Comparison of ENCODE assay signal across 27 cellular contexts in the genomic region with DNA sequence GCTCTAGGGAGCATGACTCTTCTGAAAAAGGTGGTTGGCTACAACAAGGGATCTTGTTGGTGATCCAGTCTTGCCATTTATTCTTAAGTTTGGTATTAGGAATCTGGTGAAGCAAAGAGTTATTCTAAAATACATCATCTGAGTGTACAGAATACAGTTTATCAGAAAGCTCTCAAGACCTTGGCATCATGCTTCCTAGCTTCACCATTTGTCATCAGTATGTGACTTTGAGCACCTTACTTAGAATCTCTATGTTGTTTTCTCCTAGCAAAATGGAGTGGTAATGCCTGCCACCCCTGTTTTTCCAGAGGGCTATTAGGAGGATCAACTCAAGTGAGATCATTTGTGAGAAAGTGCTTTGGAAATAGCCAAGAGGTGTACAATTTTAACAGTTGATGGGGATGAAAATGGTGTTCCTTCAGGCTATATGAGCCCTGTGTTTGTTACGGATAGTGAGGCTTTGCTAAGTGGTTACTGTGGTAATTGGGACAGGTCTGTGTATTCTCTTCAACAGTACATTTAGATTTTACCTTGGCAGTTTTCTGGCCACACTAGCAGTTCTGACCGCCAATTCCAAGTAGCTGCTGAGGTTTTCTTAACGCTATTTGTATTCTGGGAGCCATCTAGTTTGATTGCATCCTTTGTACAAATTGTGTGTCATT.
"Had no signal": no experiment of that assay in that cellular context is flagged by ENCODE, and none has a peak within 500 bp of the region (broad histone marks: within the 10 kb centered on the region; RNA-seq: fewer than 3 reads in every experiment).

No MANE protein-coding gene starts in this region.

- H3K27me3 ChIP-seq: adrenal gland, ascending aorta, brain microvascular endothelial cell, dorsolateral prefrontal cortex, neutrophil, ovary, testis, upper lobe of left lung had no signal

- H3K27ac ChIP-seq: adrenal gland, ascending aorta, brain microvascular endothelial cell, dorsolateral prefrontal cortex, neutrophil, ovary, prostate gland, testis, upper lobe of left lung had no signal

- H3K4me3 ChIP-seq: adrenal gland, ascending aorta, dorsolateral prefrontal cortex, lung, ovary, prostate gland, testis, upper lobe of left lung had no signal

- H3K4me1 ChIP-seq: ascending aorta, prostate gland, upper lobe of left lung had no signal

- FAIRE-seq: colon, endothelial cell of umbilical vein, frontal cortex, keratinocyte had no signal

- H3K36me3 ChIP-seq: adrenal gland, ascending aorta, brain microvascular endothelial cell, neutrophil, ovary, prostate gland, upper lobe of left lung had no signal

- ATAC-seq: activated T-cell treated with anti-CD3 and anti-CD28 coated beads, Interleukin-2, amount 50 U/mL, for 4 hours; effector memory CD8-positive, alpha-beta T cell; esophagus mucosa; naive thymus-derived CD8-positive, alpha-beta T cell; stimulated activated naive B cell treated with anti-CD40 and anti-IgM and Interleukin-4, amounts not matched to agents 10 μg/mL and 1 μg/mL and 100 μg/mL, for 72 hours had no signal

- DNase-seq: activated B cell treated with CpG ODN at 0.5 μM for 24 hours; activated CD4-positive, alpha-beta T cell treated with anti-CD3 and anti-CD28 coated beads for 4 hours; activated CD4-positive, alpha-beta T cell treated with anti-CD3 and anti-CD28 coated beads, Interleukin-2, amount 50 U/mL, for 48 hours; activated CD8-positive, alpha-beta memory T cell treated with anti-CD3 and anti-CD28 coated beads, Interleukin-2, amount 50 U/mL, for 48 hours; activated naive CD4-positive, alpha-beta T cell; activated T-cell treated with anti-CD3 and anti-CD28 coated beads, Interleukin-2, amount 50 U/mL, for 4 hours; adrenal gland; brain microvascular endothelial cell; dorsolateral prefrontal cortex; effector memory CD8-positive, alpha-beta T cell; naive thymus-derived CD8-positive, alpha-beta T cell; ovary; stimulated activated CD4-positive, alpha-beta T cell treated with anti-CD3 and anti-CD28 coated beads, Interleukin-2, amount 100 ng/mL, for 48 hours; stimulated activated CD8-positive, alpha-beta memory T cell treated with anti-CD3 and anti-CD28 coated beads, Interleukin-4, amount 100 ng/mL, for 48 hours; stimulated activated naive B cell treated with anti-CD40 and anti-IgM and Interleukin-4, amounts not matched to agents 10 μg/mL and 1 μg/mL and 100 μg/mL, for 72 hours; T1000; testis; upper lobe of left lung had no signal

- H3K9me3 ChIP-seq: adrenal gland, ascending aorta, neutrophil, ovary, prostate gland, testis, upper lobe of left lung had no signal
